In genomic region chr6:1619666-1620503, GRCh38 we compare ENCODE assay signal across 11 cellular contexts. TPM values are rescaled to one million over a fixed set of nuclear protein-coding genes. Genes with fewer than 3 reads are reported as not detected.
DNase-seq lines count a peak whose midpoint lies in the region; TF ChIP-seq lines count a peak whose summit lies in the region.
"Had no signal": no experiment of that assay in that cellular context is flagged by ENCODE, and none has a peak within 500 bp of the region (broad histone marks: within the 10 kb centered on the region; RNA-seq: fewer than 3 reads in every experiment).

No MANE protein-coding gene starts in this region.

- H3K4ac ChIP-seq in mesenchymal stem cell (ENCODE audit: low read depth in 1 of 2, low read length in 2 of 2) = no peak overlapping the region

- no peak overlapping the region for H4K91ac ChIP-seq in mesenchymal stem cell (ENCODE audit: low read length)

- no peak for TF ChIP-seq CTCF in endothelial cell (IDR thresholded peaks at IDR 0.05; ENCODE audit: unreplicated experiment)
- TF ChIP-seq CTCF in suprapubic skin (IDR thresholded peaks at IDR 0.05) = no peak
- TF ChIP-seq CTCF in BE2C (IDR thresholded peaks at IDR 0.05; ENCODE audit: low read depth, low read length) = no peak

- H3K4me3 ChIP-seq in mesenchymal stem cell (ENCODE audit: insufficient read depth in 1 of 2, low read depth in 1 of 2, low read length in 2 of 2) (peak overlapping the region; percentile 27 to 62), suprapubic skin (peak overlapping the region; percentile 39), BE2C (ENCODE audit: low read depth, low read length) (no peak overlapping the region)

- H3K23ac ChIP-seq in mesenchymal stem cell (ENCODE audit: low read length in 2 of 2) = peak overlapping the region in 1 of 2 experiments; percentile 27

- H2BK120ac ChIP-seq in mesenchymal stem cell (ENCODE audit: low read depth, low read length) = no peak overlapping the region

- H3K4me3 Mint-ChIP-seq in activated CD4-positive, alpha-beta T cell treated with anti-CD3 and anti-CD28 coated beads, Interleukin-2, amount 10 ng/mL, durations not matched to agents 24 days and 14 days = no peak overlapping the region
- H3K4me3 Mint-ChIP-seq in endothelial cell (ENCODE audit: unreplicated experiment) = no peak overlapping the region
- H3K4me3 Mint-ChIP-seq: T-helper 2 cell treated with Interferon-gamma antibody and Interleukin-4, amounts not matched to agents 5 μg/mL and 100 μg/mL, for 36 hours had no signal

- 4% methylated on average over 76 of the region's 85 CpGs for WGBS in mesenchymal stem cell
- 30% methylated on average over 21 of the region's 85 CpGs for WGBS in suprapubic skin

- no peak for TF ChIP-seq POLR2A in suprapubic skin (IDR thresholded peaks at IDR 0.05)

- H2BK5ac ChIP-seq in mesenchymal stem cell (ENCODE audit: low read depth, low read length, poor library complexity, severe bottlenecking) = no peak overlapping the region

- H3K27me3 Mint-ChIP-seq in activated CD4-positive, alpha-beta T cell treated with anti-CD3 and anti-CD28 coated beads, Interleukin-2, amount 10 ng/mL, durations not matched to agents 24 days and 14 days = peaks cover 59% of the 10 kb centered on the region
- peaks cover 18% of the 10 kb centered on the region for H3K27me3 Mint-ChIP-seq in endothelial cell (ENCODE audit: unreplicated experiment)

- no peak overlapping the region for H2AK5ac ChIP-seq in mesenchymal stem cell (ENCODE audit: low read length, severe bottlenecking)

- no peaks in the 10 kb centered on the region for H3K4me1 Mint-ChIP-seq in activated CD4-positive, alpha-beta T cell treated with anti-CD3 and anti-CD28 coated beads, Interleukin-2, amount 10 ng/mL, durations not matched to agents 24 days and 14 days
- peaks cover 58% of the 10 kb centered on the region for H3K4me1 Mint-ChIP-seq in endothelial cell (ENCODE audit: unreplicated experiment)

- peak; percentile 62 for DNase-seq in activated CD4-positive, alpha-beta T cell treated with anti-CD3 and anti-CD28 coated beads, Interleukin-2, amount 10 ng/mL, durations not matched to agents 24 days and 14 days
- no peak for DNase-seq in activated CD4-positive, alpha-beta T cell treated with anti-CD3 and anti-CD28 coated beads, Interleukin-2, amount 50 U/mL, for 1 hour
- DNase-seq in endothelial cell (ENCODE audit: low spot score) (peak; percentile 52), mesenchymal stem cell (no peak), suprapubic skin (ENCODE audit: low spot score in 2 of 2) (peak in 1 of 2 donors; percentile 55), BE2C (no peak), NCI-H1694 treated with DMSO at 0.1 percent for 48 hours (lab: John Stamatoyannopoulos, UW) (no peak), DMS153 treated with DMSO at 0.1 percent for 48 hours (lab: John Stamatoyannopoulos, UW; ENCODE audit: unreplicated experiment) (no peak)
- DNase-seq: amygdala, NCI-H2171 had no signal

- H3K36me3 ChIP-seq in mesenchymal stem cell (ENCODE audit: control insufficient read depth in 1 of 2, insufficient read depth in 2 of 2, low read depth in 1 of 2, low read length in 2 of 2) (peaks cover 0 to 30% of the 10 kb centered on the region in 2 experiments), suprapubic skin (no peaks in the 10 kb centered on the region), BE2C (no peaks in the 10 kb centered on the region; the same call in 1 of the 2 replicates)

- H3K18ac ChIP-seq in mesenchymal stem cell (ENCODE audit: low read depth in 1 of 2, low read length in 2 of 2) = no peak overlapping the region

- H3K27me3 ChIP-seq in mesenchymal stem cell (ENCODE audit: control insufficient read depth in 1 of 2, insufficient read depth in 1 of 2, low read length in 2 of 2) (peaks cover 33 to 39% of the 10 kb centered on the region in 2 experiments), suprapubic skin (peaks cover 67% of the 10 kb centered on the region), BE2C (peaks cover 3% of the 10 kb centered on the region)

- no peak for TF ChIP-seq EP300 in suprapubic skin (IDR thresholded peaks at IDR 0.05)

- H3K36me3 Mint-ChIP-seq in activated CD4-positive, alpha-beta T cell treated with anti-CD3 and anti-CD28 coated beads, Interleukin-2, amount 10 ng/mL, durations not matched to agents 24 days and 14 days (ENCODE audit: low read depth) = no peaks in the 10 kb centered on the region
- peaks cover 26% of the 10 kb centered on the region for H3K36me3 Mint-ChIP-seq in endothelial cell (ENCODE audit: low read depth, unreplicated experiment)

- H3K4me2 ChIP-seq in mesenchymal stem cell (ENCODE audit: low read length, poor library complexity, severe bottlenecking) = no peak overlapping the region

- H3K14ac ChIP-seq in mesenchymal stem cell (ENCODE audit: low read length in 2 of 2) = no peak overlapping the region

- H4K8ac ChIP-seq in mesenchymal stem cell (ENCODE audit: low read length) = no peak overlapping the region

- intact Hi-C loops in activated CD4-positive, alpha-beta T cell treated with anti-CD3 and anti-CD28 coated beads, Interleukin-2, amount 10 ng/mL, durations not matched to agents 24 days and 14 days (cut with micrococcal nuclease) = no loop called here

- no peaks in the 10 kb centered on the region for H3K9me3 ChIP-seq in mesenchymal stem cell (ENCODE audit: control insufficient read depth, low read length)
- H3K9me3 ChIP-seq in suprapubic skin = no peaks in the 10 kb centered on the region
- no peaks in the 10 kb centered on the region for H3K9me3 ChIP-seq in BE2C

- H3K27ac Mint-ChIP-seq in activated CD4-positive, alpha-beta T cell treated with anti-CD3 and anti-CD28 coated beads, Interleukin-2, amount 10 ng/mL, durations not matched to agents 24 days and 14 days = no peak overlapping the region
- H3K27ac Mint-ChIP-seq in endothelial cell (ENCODE audit: unreplicated experiment) = no peak overlapping the region
- H3K27ac Mint-ChIP-seq: T-helper 2 cell treated with Interferon-gamma antibody and Interleukin-4, amounts not matched to agents 5 μg/mL and 100 μg/mL, for 36 hours had no signal

- no peak overlapping the region for H2BK15ac ChIP-seq in mesenchymal stem cell (ENCODE audit: low read depth, poor library complexity, severe bottlenecking)

- no peak overlapping the region for H3K9ac ChIP-seq in mesenchymal stem cell (ENCODE audit: low read length)

- no peak overlapping the region for H2BK12ac ChIP-seq in mesenchymal stem cell (ENCODE audit: low read length in 2 of 2)

- H3K4me1 ChIP-seq in mesenchymal stem cell (ENCODE audit: control insufficient read depth, insufficient read depth, low read depth, low read length) (peaks cover 30% of the 10 kb centered on the region), suprapubic skin (peaks cover 24% of the 10 kb centered on the region), BE2C (no peaks in the 10 kb centered on the region)

- H3K79me1 ChIP-seq in mesenchymal stem cell (replicated peaks; ENCODE audit: low read length, poor library complexity, severe bottlenecking) = no peaks in the 10 kb centered on the region

- H2AFZ ChIP-seq in mesenchymal stem cell (ENCODE audit: low read depth, low read length) = no peak overlapping the region

- no peak overlapping the region for H3K27ac ChIP-seq in mesenchymal stem cell (ENCODE audit: low read length, poor library complexity, severe bottlenecking)
- H3K27ac ChIP-seq in suprapubic skin = peak overlapping the region; percentile 43

- no peaks in the 10 kb centered on the region for H3K9me3 Mint-ChIP-seq in activated CD4-positive, alpha-beta T cell treated with anti-CD3 and anti-CD28 coated beads, Interleukin-2, amount 10 ng/mL, durations not matched to agents 24 days and 14 days
- H3K9me3 Mint-ChIP-seq in endothelial cell (ENCODE audit: unreplicated experiment) = no peaks in the 10 kb centered on the region
- H3K9me3 Mint-ChIP-seq: T-helper 2 cell treated with Interferon-gamma antibody and Interleukin-4, amounts not matched to agents 5 μg/mL and 100 μg/mL, for 36 hours had no signal

RNA-seq across cellular contexts. Expression of gene FOXC1, which starts 10.2 kb away (rescaled TPM):
- 0.07 TPM in 2 replicates for total RNA-seq in activated CD4-positive, alpha-beta T cell treated with anti-CD3 and anti-CD28 coated beads, Interleukin-2, amount 10 ng/mL, durations not matched to agents 24 days and 14 days
- total RNA-seq in endothelial cell (ENCODE audit: unreplicated experiment) (112 TPM), suprapubic skin (10 to 100 TPM; 14.5 to 35.8 (median 21.4) TPM)
- polyA plus RNA-seq in mesenchymal stem cell (2013, experiment 1 of 2) = 0.07 TPM
- 0.08 TPM for polyA plus RNA-seq in mesenchymal stem cell (2013, experiment 2 of 2)
- 5.9 TPM for polyA plus RNA-seq in BE2C (2012; ENCODE audit: insufficient read depth, insufficient read length, low read depth)

Comparison
In these comparisons a context has a peak if more than half of its experiments do, and no peak if none do; other contexts are left out.
1. DNase-seq: peak in activated CD4-positive, alpha-beta T cell treated with anti-CD3 and anti-CD28 coated beads, Interleukin-2, amount 10 ng/mL, durations not matched to agents 24 days and 14 days (single experiment) and endothelial cell (single experiment); none in activated CD4-positive, alpha-beta T cell treated with anti-CD3 and anti-CD28 coated beads, Interleukin-2, amount 50 U/mL, for 1 hour (single experiment), mesenchymal stem cell (single experiment), BE2C (single experiment), NCI-H1694 treated with DMSO at 0.1 percent for 48 hours (single experiment) and DMS153 treated with DMSO at 0.1 percent for 48 hours (single experiment).
2. RNA of gene FOXC1, which starts 10.2 kb away (total RNA-seq): 112 TPM in endothelial cell (single experiment) and 14.5 to 35.8 TPM in suprapubic skin; 0.07 TPM in activated CD4-positive, alpha-beta T cell treated with anti-CD3 and anti-CD28 coated beads, Interleukin-2, amount 10 ng/mL, durations not matched to agents 24 days and 14 days; every median in the first group is over 10 times any median in the second.